29 cellular contexts compared by ENCODE assay signal in the genomic region with DNA sequence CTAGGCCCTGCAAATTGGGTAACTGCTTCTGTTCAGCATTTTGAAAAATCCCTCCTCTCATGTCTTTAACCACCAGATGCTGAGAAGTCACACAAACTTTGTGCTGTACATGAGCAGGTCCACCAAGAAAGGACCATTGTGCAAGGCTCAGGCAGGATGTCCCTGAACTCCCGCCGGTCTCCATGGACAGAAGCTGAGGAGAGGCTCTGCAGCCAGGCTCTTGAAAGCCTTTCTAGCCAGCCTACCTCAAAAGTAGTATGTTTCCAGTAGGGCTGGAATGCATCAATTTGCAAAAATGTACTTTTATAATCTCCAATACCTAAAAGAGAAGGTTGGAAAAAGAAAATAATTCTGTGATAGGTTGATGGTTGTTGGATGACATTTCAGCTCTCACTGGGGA.
"Had no signal": no experiment of that assay in that cellular context is flagged by ENCODE, and none has a peak within 500 bp of the region (broad histone marks: within the 10 kb centered on the region; RNA-seq: fewer than 3 reads in every experiment).

No MANE protein-coding gene starts in this region.

- H3K36me3 ChIP-seq: neural progenitor cell, ovary, spleen, stomach, thoracic aorta, thyroid gland, tibial nerve, upper lobe of left lung, vagina had no signal

- H3K4me2 ChIP-seq: neural progenitor cell, smooth muscle cell had no signal

- H3K4me3 Mint-ChIP-seq: natural killer cell; nephron; neural progenitor cell; stimulated activated naive B cell treated with anti-CD40 and anti-IgM and Interleukin-4, amounts not matched to agents 10 μg/mL and 1 μg/mL and 100 μg/mL, for 72 hours; stimulated activated naive CD8-positive, alpha-beta T cell treated with anti-CD3 and anti-CD28 coated beads, Interleukin-15, Interleukin-2, amounts not matched to agents 100 ng/mL and 50 ng/mL, for 24 hours had no signal

- H3K4me1 ChIP-seq: neural progenitor cell, parathyroid adenoma, psoas muscle, spleen, stomach, thyroid gland, tibial nerve, upper lobe of left lung, vagina had no signal

- H3K9me3 Mint-ChIP-seq: natural killer cell; nephron; neural progenitor cell; stimulated activated naive B cell treated with anti-CD40 and anti-IgM and Interleukin-4, amounts not matched to agents 10 μg/mL and 1 μg/mL and 100 μg/mL, for 72 hours; stimulated activated naive CD8-positive, alpha-beta T cell treated with anti-CD3 and anti-CD28 coated beads, Interleukin-15, Interleukin-2, amounts not matched to agents 100 ng/mL and 50 ng/mL, for 24 hours had no signal

- H2AFZ ChIP-seq: neural progenitor cell, parathyroid adenoma had no signal

- H3K9ac ChIP-seq: neural progenitor cell, parathyroid adenoma had no signal

- H3K36me3 Mint-ChIP-seq: natural killer cell; neural progenitor cell; stimulated activated naive B cell treated with anti-CD40 and anti-IgM and Interleukin-4, amounts not matched to agents 10 μg/mL and 1 μg/mL and 100 μg/mL, for 72 hours had no signal

- ATAC-seq: natural killer cell; psoas muscle; right cardiac atrium; sciatic nerve; stimulated activated naive B cell treated with anti-CD40 and anti-IgM and Interleukin-4, amounts not matched to agents 10 μg/mL and 1 μg/mL and 100 μg/mL, for 72 hours had no signal

- H3K4me3 ChIP-seq: neural progenitor cell, ovary, psoas muscle, skin epidermis, smooth muscle cell, spleen, stomach, thoracic aorta, thyroid gland, tibial nerve, upper lobe of left lung, vagina had no signal

- H3K9me3 ChIP-seq: ovary, psoas muscle, spleen, stomach, thoracic aorta, thyroid gland, tibial nerve, upper lobe of left lung, vagina had no signal

- DNase-seq: natural killer cell; occipital lobe; ovary; posterior cingulate gyrus; psoas muscle; right cardiac atrium; spleen; stimulated activated CD4-positive, alpha-beta T cell treated with anti-CD3 and anti-CD28 coated beads, Interleukin-12 subunit alpha, Interleukin-12 subunit beta, amount 100 ng/mL, for 4 hours; stimulated activated CD4-positive, alpha-beta T cell treated with anti-CD3 and anti-CD28 coated beads, Interleukin-1b, Interleukin-23, amount 100 ng/mL, for 48 hours; stimulated activated CD4-positive, alpha-beta T cell treated with anti-CD3 and anti-CD28 coated beads, Interleukin-4, amount 100 ng/mL, for 1 hour; stimulated activated CD4-positive, alpha-beta T cell treated with anti-CD3 and anti-CD28 coated beads, Interleukin-4, amount 100 ng/mL, for 4 hours; stimulated activated CD8-positive, alpha-beta memory T cell treated with anti-CD3 and anti-CD28 coated beads, Interleukin-4, amount 100 ng/mL, for 48 hours; stimulated activated naive B cell treated with anti-CD40 and anti-IgM and Interleukin-4, amounts not matched to agents 10 μg/mL and 1 μg/mL and 100 μg/mL, for 72 hours; stimulated activated naive CD4-positive, alpha-beta T cell treated with Interleukin-2 at 50 U/mL for 16 hours; stomach; thyroid gland; trophoblast cell; upper lobe of left lung had no signal

- H3K27ac ChIP-seq: neural progenitor cell, ovary, parathyroid adenoma, psoas muscle, skin epidermis, spleen, stomach, thoracic aorta, thyroid gland, tibial nerve, upper lobe of left lung, vagina had no signal

- H3K79me2 ChIP-seq: parathyroid adenoma had no signal

- H3K27ac Mint-ChIP-seq: natural killer cell; nephron; neural progenitor cell; progenitor cell of endocrine pancreas; stimulated activated naive B cell treated with anti-CD40 and anti-IgM and Interleukin-4, amounts not matched to agents 10 μg/mL and 1 μg/mL and 100 μg/mL, for 72 hours; stimulated activated naive CD8-positive, alpha-beta T cell treated with anti-CD3 and anti-CD28 coated beads, Interleukin-15, Interleukin-2, amounts not matched to agents 100 ng/mL and 50 ng/mL, for 24 hours had no signal

- H3K4me1 Mint-ChIP-seq: natural killer cell; nephron; stimulated activated naive B cell treated with anti-CD40 and anti-IgM and Interleukin-4, amounts not matched to agents 10 μg/mL and 1 μg/mL and 100 μg/mL, for 72 hours had no signal

- H3K27me3 ChIP-seq: neural progenitor cell, ovary, spleen, stomach, thyroid gland, tibial nerve, upper lobe of left lung, vagina had no signal
